ENCODE assay signal across 1 cellular context in genomic region chr2:20538308-20539132, GRCh38.
TF ChIP-seq lines count a peak whose summit lies in the region.

No MANE protein-coding gene starts in this region.

TF ChIP-seq in HepG2, 621 proteins besides CTCF, POLR2A, EP300 and RAD21 (continued from another document and continues in another):
- TF ChIP-seq HNF1B (CRISPR knock-in tag; IDR thresholded peaks at IDR 0.05) = peak; percentile 77
- peak; percentile 52 for TF ChIP-seq HNRNPLL (IDR thresholded peaks at IDR 0.05; ENCODE audit: low read depth, low read length, poor library complexity, severe bottlenecking)
- TF ChIP-seq ZBTB20 (CRISPR knock-in tag; IDR thresholded peaks at IDR 0.05; ENCODE audit: borderline replicate concordance, low read depth) = no peak
- TF ChIP-seq RORA (CRISPR knock-in tag; IDR thresholded peaks at IDR 0.05) = no peak
- TF ChIP-seq BRCA1 (CRISPR knock-in tag; IDR thresholded peaks at IDR 0.05) = 0 out of 2 replicates have a peak, but pooled peaks have one; percentile 38
- TF ChIP-seq CEBPG (CRISPR knock-in tag; IDR thresholded peaks at IDR 0.05) = peak; percentile 43
- peak; percentile 97 for TF ChIP-seq HIC2 (CRISPR knock-in tag; IDR thresholded peaks at IDR 0.05; ENCODE audit: low read depth)
- TF ChIP-seq POLR2G (IDR thresholded peaks at IDR 0.05; ENCODE audit: low read depth, low read length) = peak; percentile 87
- TF ChIP-seq PHF8 (CRISPR knock-in tag; IDR thresholded peaks at IDR 0.05) = peak; percentile 14; the same call in 1 of the 2 replicates
- TF ChIP-seq SIX4 (CRISPR knock-in tag; IDR thresholded peaks at IDR 0.05) = peak; percentile 94; the same call in 1 of the 2 replicates
- TF ChIP-seq FOSL1 (CRISPR knock-in tag; IDR thresholded peaks at IDR 0.05; ENCODE audit: borderline replicate concordance) = no peak; the same call in 1 of the 2 replicates
- TF ChIP-seq CENPBD1 (CRISPR knock-in tag; IDR thresholded peaks at IDR 0.05; ENCODE audit: borderline replicate concordance, low read depth) = no peak
- no peak for TF ChIP-seq MAFK (conservative IDR thresholded peaks at IDR 0.05 in 1 of 2, IDR thresholded peaks at IDR 0.05 in 1 of 2; ENCODE audit: low read length in 2 of 2)
- TF ChIP-seq CCAR2 (optimal IDR thresholded peaks at IDR 0.05; ENCODE audit: low read depth, low read length) = no peak
- TF ChIP-seq ZNF678 (CRISPR knock-in tag; IDR thresholded peaks at IDR 0.05) = peak; percentile 73; the same call in 1 of the 2 replicates
- TF ChIP-seq DBP (CRISPR knock-in tag; IDR thresholded peaks at IDR 0.05; ENCODE audit: not compliant biosample characterization) = no peak
- TF ChIP-seq NFE2 (CRISPR knock-in tag; IDR thresholded peaks at IDR 0.05) = no peak
- no peak for TF ChIP-seq SCMH1 (CRISPR knock-in tag; IDR thresholded peaks at IDR 0.05; ENCODE audit: borderline replicate concordance)
- peak; percentile 94; the same call in 1 of the 2 replicates for TF ChIP-seq ZNF34 (CRISPR knock-in tag; IDR thresholded peaks at IDR 0.05; ENCODE audit: borderline replicate concordance)
- TF ChIP-seq KDM2A (CRISPR knock-in tag; IDR thresholded peaks at IDR 0.05; ENCODE audit: borderline replicate concordance, low read depth) = peak; percentile 37; the same call in 1 of the 2 replicates
- peak; percentile 95; the same call in 1 of the 2 replicates for TF ChIP-seq ZNF788 (CRISPR knock-in tag; IDR thresholded peaks at IDR 0.05; ENCODE audit: borderline replicate concordance)
- TF ChIP-seq ZSCAN21 (CRISPR knock-in tag; IDR thresholded peaks at IDR 0.05; ENCODE audit: borderline replicate concordance) = peak; percentile 65; the same call in 1 of the 2 replicates
- no peak for TF ChIP-seq IKZF1 (IDR thresholded peaks at IDR 0.05)
- no peak; the same call in 1 of the 2 replicates for TF ChIP-seq DZIP1 (CRISPR knock-in tag; IDR thresholded peaks at IDR 0.05)
- peak; percentile 79 for TF ChIP-seq UBTF (CRISPR knock-in tag; IDR thresholded peaks at IDR 0.05)
- TF ChIP-seq ZSCAN25 (CRISPR knock-in tag; IDR thresholded peaks at IDR 0.05) = no peak; the same call in 1 of the 2 replicates
- no peak for TF ChIP-seq U2AF2 (IDR thresholded peaks at IDR 0.05; ENCODE audit: low read depth, low read length)
- peak; percentile 78 for TF ChIP-seq XRCC5 (optimal IDR thresholded peaks at IDR 0.05; ENCODE audit: low read length)
- no peak for TF ChIP-seq USF2 (IDR thresholded peaks at IDR 0.05; ENCODE audit: low read depth, low read length)
- no peak for TF ChIP-seq USF2 (CRISPR knock-in tag; IDR thresholded peaks at IDR 0.05; ENCODE audit: borderline replicate concordance)
- TF ChIP-seq ZNF44 (CRISPR knock-in tag; IDR thresholded peaks at IDR 0.05) = no peak; the same call in 1 of the 2 replicates
- peak; percentile 51 for TF ChIP-seq REPIN1 (CRISPR knock-in tag; IDR thresholded peaks at IDR 0.05; ENCODE audit: borderline replicate concordance, low read depth)
- TF ChIP-seq ZFP90 (CRISPR knock-in tag; IDR thresholded peaks at IDR 0.05; ENCODE audit: borderline replicate concordance) = no peak
- TF ChIP-seq ZBTB21 (CRISPR knock-in tag; IDR thresholded peaks at IDR 0.05) = no peak; the same call in 1 of the 2 replicates
- TF ChIP-seq ZEB1 (IDR thresholded peaks at IDR 0.05; ENCODE audit: insufficient replicate concordance, low read depth) = no peak
- no peak; the same call in 1 of the 2 replicates for TF ChIP-seq NFKBIZ (CRISPR knock-in tag; IDR thresholded peaks at IDR 0.05)
- no peak for TF ChIP-seq ZSCAN20 (CRISPR knock-in tag; IDR thresholded peaks at IDR 0.05; ENCODE audit: borderline replicate concordance)
- TF ChIP-seq PBX3 (CRISPR knock-in tag; IDR thresholded peaks at IDR 0.05; ENCODE audit: borderline replicate concordance) = no peak
- peak; percentile 71; the same call in 1 of the 2 replicates for TF ChIP-seq MXD1 (CRISPR knock-in tag; IDR thresholded peaks at IDR 0.05)
- 0 out of 2 replicates have a peak, but pooled peaks have one; percentile 51 for TF ChIP-seq ZNF343 (CRISPR knock-in tag; IDR thresholded peaks at IDR 0.05)
- TF ChIP-seq HNRNPK (IDR thresholded peaks at IDR 0.05; ENCODE audit: low read depth, low read length, poor library complexity, severe bottlenecking) = no peak
- TF ChIP-seq ZNF776 (CRISPR knock-in tag; IDR thresholded peaks at IDR 0.05) = 0 out of 2 replicates have a peak, but pooled peaks have one; percentile 51
- TF ChIP-seq TAF15 (IDR thresholded peaks at IDR 0.05; ENCODE audit: low read depth, low read length, poor library complexity, severe bottlenecking) = no peak
- TF ChIP-seq JUN (CRISPR knock-in tag; IDR thresholded peaks at IDR 0.05) = no peak
- TF ChIP-seq ZNF263 (CRISPR knock-in tag; IDR thresholded peaks at IDR 0.05) = peak; percentile 70; the same call in 1 of the 2 replicates
- TF ChIP-seq CBX1 (IDR thresholded peaks at IDR 0.05; ENCODE audit: low read depth) = no peak
- TF ChIP-seq ZNF766 (CRISPR knock-in tag; IDR thresholded peaks at IDR 0.05; ENCODE audit: borderline replicate concordance) = peak; percentile 67; the same call in 1 of the 2 replicates
- TF ChIP-seq KLF6 (CRISPR knock-in tag; IDR thresholded peaks at IDR 0.05) = peak; percentile 55; the same call in 1 of the 2 replicates
- TF ChIP-seq NFRKB (IDR thresholded peaks at IDR 0.05) = no peak
- TF ChIP-seq PRDM4 (CRISPR knock-in tag; IDR thresholded peaks at IDR 0.05; ENCODE audit: borderline replicate concordance) = no peak
